In genomic region chr17:33287096-33287495, GRCh38 we compare ENCODE assay signal across 35 cellular contexts. TPM values are rescaled to one million over a fixed set of nuclear protein-coding genes. Genes with fewer than 3 reads are reported as not detected.
"Had no signal": no experiment of that assay in that cellular context is flagged by ENCODE, and none has a peak within 500 bp of the region (broad histone marks: within the 10 kb centered on the region; RNA-seq: fewer than 3 reads in every experiment).

No MANE protein-coding gene starts in this region.

- H3K27me3 ChIP-seq: ascending aorta had no signal

- H3K9me3 ChIP-seq: ascending aorta had no signal

- H3K4me3 Mint-ChIP-seq: activated B cell treated with CpG ODN at 0.5 μM for 24 hours; activated CD4-positive, alpha-beta memory T cell treated with anti-CD3 and anti-CD28 coated beads, Interleukin-2, amount 10 ng/mL, durations not matched to agents 7 days and 5 days; activated CD4-positive, alpha-beta T cell treated with anti-CD3 and anti-CD28 coated beads for 36 hours; activated CD4-positive, alpha-beta T cell treated with anti-CD3 and anti-CD28 coated beads, Interleukin-2, amount 10 ng/mL, durations not matched to agents 7 days and 5 days; activated CD8-positive, alpha-beta memory T cell treated with anti-CD3 and anti-CD28 coated beads, Interleukin-2, amount 10 ng/mL, durations not matched to agents 7 days and 5 days; activated CD8-positive, alpha-beta T cell treated with anti-CD3 and anti-CD28 coated beads, Interleukin-2, amount 10 ng/mL, durations not matched to agents 7 days and 5 days; activated naive CD4-positive, alpha-beta T cell treated with anti-CD3 and anti-CD28 coated beads, Interleukin-2, amount 10 ng/mL, durations not matched to agents 7 days and 5 days; activated naive CD4-positive, alpha-beta T cell treated with anti-CD3 and anti-CD28 coated beads, Interleukin-2, amount 50 U/mL, for 24 hours; activated naive CD8-positive, alpha-beta T cell; activated naive CD8-positive, alpha-beta T cell treated with anti-CD3 and anti-CD28 coated beads, Interleukin-2, amount 10 ng/mL, durations not matched to agents 7 days and 5 days; activated naive CD8-positive, alpha-beta T cell treated with anti-CD3 and anti-CD28 coated beads, Interleukin-2, amount 50 U/mL, for 24 hours; activated T-cell treated with anti-CD3 and anti-CD28 coated beads, Interleukin-2, amount 50 U/mL, for 24 hours; central memory CD8-positive, alpha-beta T cell; T-helper 1 cell treated with Interleukin-12 subunit alpha and Interleukin-12 subunit beta and Interleukin-4 antibody, amounts not matched to agents 30 μg/mL and 1 μg/mL, for 36 hours; T-helper 2 cell treated with Interferon-gamma antibody and Interleukin-4, amounts not matched to agents 5 μg/mL and 100 μg/mL, for 36 hours had no signal

- H3K4me1 Mint-ChIP-seq: central memory CD8-positive, alpha-beta T cell had no signal

- ATAC-seq: activated CD4-positive, alpha-beta T cell treated with anti-CD3 and anti-CD28 coated beads for 36 hours; activated CD8-positive, alpha-beta memory T cell treated with anti-CD3 and anti-CD28 coated beads, Interleukin-2, amount 10 ng/mL, durations not matched to agents 7 days and 5 days; activated CD8-positive, alpha-beta T cell treated with anti-CD3 and anti-CD28 coated beads, Interleukin-2, amount 10 ng/mL, durations not matched to agents 7 days and 5 days; activated naive CD8-positive, alpha-beta T cell treated with anti-CD3 and anti-CD28 coated beads, Interleukin-2, amount 50 U/mL, for 24 hours had no signal

- H3K36me3 Mint-ChIP-seq: activated CD8-positive, alpha-beta memory T cell treated with anti-CD3 and anti-CD28 coated beads, Interleukin-2, amount 10 ng/mL, durations not matched to agents 7 days and 5 days; activated naive CD4-positive, alpha-beta T cell treated with anti-CD3 and anti-CD28 coated beads, Interleukin-2, amount 10 ng/mL, durations not matched to agents 7 days and 5 days; activated naive CD4-positive, alpha-beta T cell treated with anti-CD3 and anti-CD28 coated beads, Interleukin-2, amount 50 U/mL, for 24 hours; activated naive CD8-positive, alpha-beta T cell; activated naive CD8-positive, alpha-beta T cell treated with anti-CD3 and anti-CD28 coated beads, Interleukin-2, amount 10 ng/mL, durations not matched to agents 7 days and 5 days; brain had no signal

- DNase-seq: activated B cell treated with CpG ODN at 0.5 μM for 24 hours; activated CD4-positive, alpha-beta memory T cell treated with anti-CD3 and anti-CD28 coated beads, Interleukin-2, amount 10 ng/mL, durations not matched to agents 7 days and 5 days; activated CD4-positive, alpha-beta T cell treated with anti-CD3 and anti-CD28 coated beads for 36 hours; activated CD4-positive, alpha-beta T cell treated with anti-CD3 and anti-CD28 coated beads for 48 hours; activated CD4-positive, alpha-beta T cell treated with anti-CD3 and anti-CD28 coated beads, Interleukin-2, amount 10 ng/mL, durations not matched to agents 7 days and 5 days; activated CD4-positive, alpha-beta T cell treated with anti-CD3 and anti-CD28 coated beads, Interleukin-2, amount 50 U/mL, for 48 hours; activated CD4-positive, CD25-positive, alpha-beta regulatory T cell treated with anti-CD3 and anti-CD28 coated beads, Interleukin-2, amount 50 U/mL, for 72 hours; activated CD8-positive, alpha-beta memory T cell treated with anti-CD3 and anti-CD28 coated beads for 24 hours; activated CD8-positive, alpha-beta memory T cell treated with anti-CD3 and anti-CD28 coated beads, Interleukin-2, amount 10 ng/mL, durations not matched to agents 7 days and 5 days; activated CD8-positive, alpha-beta memory T cell treated with anti-CD3 and anti-CD28 coated beads, Interleukin-2, amount 50 U/mL, for 48 hours; activated CD8-positive, alpha-beta T cell treated with anti-CD3 and anti-CD28 coated beads, Interleukin-2, amount 10 ng/mL, durations not matched to agents 7 days and 5 days; activated effector memory CD4-positive, alpha-beta T cell treated with Interleukin-2 at 50 U/mL for 16 hours; activated gamma-delta T cell; activated naive CD4-positive, alpha-beta T cell treated with anti-CD3 and anti-CD28 coated beads, Interleukin-2, amount 10 ng/mL, durations not matched to agents 7 days and 5 days; activated naive CD4-positive, alpha-beta T cell treated with Interleukin-2 at 50 U/mL for 16 hours; activated naive CD8-positive, alpha-beta T cell treated with anti-CD3 and anti-CD28 coated beads, Interleukin-2, amount 10 ng/mL, durations not matched to agents 7 days and 5 days; activated naive CD8-positive, alpha-beta T cell treated with anti-CD3 and anti-CD28 coated beads, Interleukin-2, amount 50 U/mL, for 24 hours; activated T-cell treated with anti-CD3 and anti-CD28 coated beads, Interleukin-2, amount 50 U/mL, for 24 hours; activated T-cell treated with anti-CD3 and anti-CD28 coated beads, Interleukin-2, amount 50 U/mL, for 48 hours; anterior cingulate cortex; T-helper 1 cell; T-helper 2 cell; T-helper 9 cell had no signal

- H3K4me3 ChIP-seq: ascending aorta, cardiac muscle cell had no signal

- H3K36me3 ChIP-seq: ascending aorta, cardiac muscle cell had no signal

- H3K9me3 Mint-ChIP-seq: activated B cell treated with CpG ODN at 0.5 μM for 24 hours; activated CD4-positive, alpha-beta memory T cell treated with anti-CD3 and anti-CD28 coated beads, Interleukin-2, amount 10 ng/mL, durations not matched to agents 7 days and 5 days; activated CD4-positive, alpha-beta T cell treated with anti-CD3 and anti-CD28 coated beads, Interleukin-2, amount 10 ng/mL, durations not matched to agents 7 days and 5 days; activated naive CD4-positive, alpha-beta T cell treated with anti-CD3 and anti-CD28 coated beads, Interleukin-2, amount 10 ng/mL, durations not matched to agents 7 days and 5 days; activated naive CD4-positive, alpha-beta T cell treated with anti-CD3 and anti-CD28 coated beads, Interleukin-2, amount 50 U/mL, for 24 hours; activated naive CD8-positive, alpha-beta T cell treated with anti-CD3 and anti-CD28 coated beads, Interleukin-2, amount 10 ng/mL, durations not matched to agents 7 days and 5 days; activated naive CD8-positive, alpha-beta T cell treated with anti-CD3 and anti-CD28 coated beads, Interleukin-2, amount 50 U/mL, for 24 hours; activated T-cell treated with anti-CD3 and anti-CD28 coated beads, Interleukin-2, amount 50 U/mL, for 24 hours; activated T-helper 2 cell treated with anti-CD3 and anti-CD28 coated beads, Interferon-gamma antibody, Interleukin-2, Interleukin-4, amounts not matched to agents 10 μg/mL and 5 μg/mL and 100 μg/mL, durations not matched to agents 14 hours and 24 hours and 36 hours; brain; central memory CD8-positive, alpha-beta T cell; T-helper 1 cell treated with Interleukin-12 subunit alpha and Interleukin-12 subunit beta and Interleukin-4 antibody, amounts not matched to agents 30 μg/mL and 1 μg/mL, for 36 hours; T-helper 2 cell treated with Interferon-gamma antibody and Interleukin-4, amounts not matched to agents 5 μg/mL and 100 μg/mL, for 36 hours had no signal

- H3K27ac ChIP-seq: ascending aorta, cardiac muscle cell, VCaP had no signal

- H3K27ac Mint-ChIP-seq: activated B cell treated with CpG ODN at 0.5 μM for 24 hours; activated CD4-positive, alpha-beta memory T cell treated with anti-CD3 and anti-CD28 coated beads, Interleukin-2, amount 10 ng/mL, durations not matched to agents 7 days and 5 days; activated CD4-positive, alpha-beta T cell treated with anti-CD3 and anti-CD28 coated beads for 36 hours; activated CD4-positive, alpha-beta T cell treated with anti-CD3 and anti-CD28 coated beads, Interleukin-2, amount 10 ng/mL, durations not matched to agents 7 days and 5 days; activated CD8-positive, alpha-beta memory T cell treated with anti-CD3 and anti-CD28 coated beads, Interleukin-2, amount 10 ng/mL, durations not matched to agents 7 days and 5 days; activated CD8-positive, alpha-beta T cell treated with anti-CD3 and anti-CD28 coated beads, Interleukin-2, amount 10 ng/mL, durations not matched to agents 7 days and 5 days; activated naive CD4-positive, alpha-beta T cell treated with anti-CD3 and anti-CD28 coated beads, Interleukin-2, amount 10 ng/mL, durations not matched to agents 7 days and 5 days; activated naive CD4-positive, alpha-beta T cell treated with anti-CD3 and anti-CD28 coated beads, Interleukin-2, amount 50 U/mL, for 24 hours; activated naive CD8-positive, alpha-beta T cell; activated naive CD8-positive, alpha-beta T cell treated with anti-CD3 and anti-CD28 coated beads, Interleukin-2, amount 10 ng/mL, durations not matched to agents 7 days and 5 days; activated naive CD8-positive, alpha-beta T cell treated with anti-CD3 and anti-CD28 coated beads, Interleukin-2, amount 50 U/mL, for 24 hours; activated T-cell treated with anti-CD3 and anti-CD28 coated beads, Interleukin-2, amount 50 U/mL, for 24 hours; activated T-helper 2 cell treated with anti-CD3 and anti-CD28 coated beads, Interferon-gamma antibody, Interleukin-2, Interleukin-4, amounts not matched to agents 10 μg/mL and 5 μg/mL and 100 μg/mL, durations not matched to agents 14 hours and 24 hours and 36 hours; T-helper 1 cell treated with Interleukin-12 subunit alpha and Interleukin-12 subunit beta and Interleukin-4 antibody, amounts not matched to agents 30 μg/mL and 1 μg/mL, for 36 hours; T-helper 2 cell treated with Interferon-gamma antibody and Interleukin-4, amounts not matched to agents 5 μg/mL and 100 μg/mL, for 36 hours had no signal

RNA-seq across cellular contexts. Expression of gene ASIC2, which starts 6.0 kb away (rescaled TPM):
- total RNA-seq: activated B cell treated with CpG ODN at 0.5 μM for 24 hours; activated CD4-positive, alpha-beta memory T cell treated with anti-CD3 and anti-CD28 coated beads, Interleukin-2, amount 10 ng/mL, durations not matched to agents 7 days and 5 days; activated CD4-positive, alpha-beta T cell treated with anti-CD3 and anti-CD28 coated beads for 36 hours; activated CD4-positive, alpha-beta T cell treated with anti-CD3 and anti-CD28 coated beads, Interleukin-2, amount 10 ng/mL, durations not matched to agents 7 days and 5 days; activated CD8-positive, alpha-beta memory T cell treated with anti-CD3 and anti-CD28 coated beads, Interleukin-2, amount 10 ng/mL, durations not matched to agents 7 days and 5 days; activated CD8-positive, alpha-beta T cell treated with anti-CD3 and anti-CD28 coated beads, Interleukin-2, amount 10 ng/mL, durations not matched to agents 7 days and 5 days; activated naive CD8-positive, alpha-beta T cell treated with anti-CD3 and anti-CD28 coated beads, Interleukin-2, amount 10 ng/mL, durations not matched to agents 7 days and 5 days; activated T-helper 2 cell treated with anti-CD3 and anti-CD28 coated beads, Interferon-gamma antibody, Interleukin-2, Interleukin-4, amounts not matched to agents 10 μg/mL and 5 μg/mL and 100 μg/mL, durations not matched to agents 14 hours and 24 hours and 36 hours; ascending aorta; bronchial epithelial cell; cardiac muscle cell; chondrocyte had no signal
- polyA plus RNA-seq: cardiac muscle cell had no signal
